17 cellular contexts compared by ENCODE assay signal in the genomic region with DNA sequence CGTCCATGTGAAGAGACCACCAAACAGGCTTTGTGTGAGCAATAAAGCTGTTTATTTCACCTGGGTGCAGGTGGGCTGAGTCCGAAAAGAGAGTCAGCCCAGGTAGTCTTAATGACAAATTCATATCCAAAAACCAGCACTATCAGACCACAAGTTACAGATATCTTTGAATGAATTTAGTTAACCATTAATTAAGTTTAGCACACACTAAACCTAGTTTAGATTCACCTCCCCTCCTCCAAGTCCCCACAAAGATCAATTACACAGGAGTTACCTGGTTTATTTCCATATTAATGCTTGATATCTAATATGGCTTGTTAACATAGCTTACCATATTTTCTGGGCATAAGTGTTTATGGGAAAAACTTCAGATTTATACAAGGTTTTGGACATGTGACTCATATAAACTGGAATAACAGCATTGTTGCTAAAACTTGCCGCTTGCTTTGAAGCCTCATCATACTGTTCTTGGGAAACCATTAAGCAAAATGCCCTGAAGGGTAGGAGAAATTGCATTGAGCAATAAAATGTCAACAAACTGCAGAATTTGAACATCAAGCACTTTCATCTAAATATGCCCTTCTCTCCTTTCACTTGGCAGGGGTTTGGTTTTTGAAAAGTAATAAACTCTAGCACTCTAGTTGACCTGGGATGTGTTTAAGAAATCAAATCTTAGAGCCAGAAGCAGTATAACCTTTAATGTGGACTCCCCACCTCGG.
DNase-seq lines count a peak whose midpoint lies in the region; ATAC-seq, FAIRE-seq and TF ChIP-seq lines count a peak whose summit lies in the region.
"Had no signal": no experiment of that assay in that cellular context is flagged by ENCODE, and none has a peak within 500 bp of the region (broad histone marks: within the 10 kb centered on the region; RNA-seq: fewer than 3 reads in every experiment).

No MANE protein-coding gene starts in this region.

- H3K27me3 ChIP-seq in kidney epithelial cell (ENCODE audit: control insufficient read depth, insufficient read depth, low read length) (no peaks in the 10 kb centered on the region), small intestine (ENCODE audit: control insufficient read depth in 2 of 2, insufficient read depth in 2 of 2, low read length in 2 of 2) (no peaks in the 10 kb centered on the region)

- no peak for TF ChIP-seq CTCF in kidney epithelial cell (IDR thresholded peaks at IDR 0.05; ENCODE audit: insufficient read depth, low read length, poor library complexity, severe bottlenecking)

- no peak for ATAC-seq in activated T-cell treated with anti-CD3 and anti-CD28 coated beads, Interleukin-2, amount 50 U/mL, for 72 hours (replicated peaks in 1 of 2)
- ATAC-seq: activated CD4-positive, alpha-beta T cell treated with anti-CD3 and anti-CD28 coated beads for 36 hours; T-helper 17 cell had no signal

- H3K9me3 Mint-ChIP-seq in activated T-cell treated with anti-CD3 and anti-CD28 coated beads, Interleukin-2, amount 50 U/mL, for 72 hours = no peaks in the 10 kb centered on the region
- H3K9me3 Mint-ChIP-seq: dendritic cell treated with granulocyte-macrophage colony-stimulating factor and Interleukin-4, amounts not matched to agents 40 ng/mL and 50 ng/mL, for 4 days; H9 had no signal

- H3K4me1 Mint-ChIP-seq in activated T-cell treated with anti-CD3 and anti-CD28 coated beads, Interleukin-2, amount 50 U/mL, for 72 hours (ENCODE audit: low read depth) = no peaks in the 10 kb centered on the region
- H3K4me1 Mint-ChIP-seq: activated CD4-positive, alpha-beta T cell treated with anti-CD3 and anti-CD28 coated beads for 36 hours; CD8-positive, alpha-beta memory T cell; T-helper 17 cell had no signal

- no peak overlapping the region for H3K27ac Mint-ChIP-seq in activated T-cell treated with anti-CD3 and anti-CD28 coated beads, Interleukin-2, amount 50 U/mL, for 72 hours
- H3K27ac Mint-ChIP-seq: activated CD4-positive, alpha-beta T cell treated with anti-CD3 and anti-CD28 coated beads for 36 hours; CD8-positive, alpha-beta memory T cell; dendritic cell treated with granulocyte-macrophage colony-stimulating factor and Interleukin-4, amounts not matched to agents 40 ng/mL and 50 ng/mL, for 4 days; T-helper 17 cell had no signal

- H3K9me3 ChIP-seq in small intestine (ENCODE audit: control insufficient read depth, low read depth) = no peaks in the 10 kb centered on the region

- H3K36me3 ChIP-seq in kidney epithelial cell (ENCODE audit: control insufficient read depth, insufficient read depth, low read length) (no peaks in the 10 kb centered on the region), small intestine (ENCODE audit: control insufficient read depth in 2 of 2, insufficient read depth in 2 of 2, low read length in 2 of 2) (no peaks in the 10 kb centered on the region)

- no peak for FAIRE-seq in small intestine (lab: Jason Lieb, UNC)
- FAIRE-seq: islet of Langerhans had no signal

- no peaks in the 10 kb centered on the region for H3K36me3 Mint-ChIP-seq in activated T-cell treated with anti-CD3 and anti-CD28 coated beads, Interleukin-2, amount 50 U/mL, for 72 hours (ENCODE audit: insufficient read depth in 2 of 2)
- H3K36me3 Mint-ChIP-seq: CD8-positive, alpha-beta memory T cell had no signal

- H3K27me3 Mint-ChIP-seq in activated T-cell treated with anti-CD3 and anti-CD28 coated beads, Interleukin-2, amount 50 U/mL, for 72 hours (ENCODE audit: low read depth) = no peaks in the 10 kb centered on the region
- H3K27me3 Mint-ChIP-seq: dendritic cell treated with granulocyte-macrophage colony-stimulating factor and Interleukin-4, amounts not matched to agents 40 ng/mL and 50 ng/mL, for 4 days; T-helper 17 cell had no signal

- H3K4me1 ChIP-seq in small intestine (ENCODE audit: control insufficient read depth in 2 of 2, insufficient read depth in 1 of 2, low read depth in 1 of 2, low read length in 1 of 2) = no peaks in the 10 kb centered on the region

- DNase-seq in HT-29 (ENCODE audit: low spot score) = peak; percentile 82
- DNase-seq in brain pericyte (ENCODE audit: low read depth, low spot score) = peak; percentile 54
- peak; percentile 16 for DNase-seq in kidney epithelial cell (ENCODE audit: low read depth)
- DNase-seq in small intestine = peak; percentile 44
- DNase-seq in activated T-cell treated with anti-CD3 and anti-CD28 coated beads, Interleukin-2, amount 50 U/mL, for 72 hours = no peak
- DNase-seq in NCI-H524 treated with DMSO at 0.1 percent for 48 hours (lab: John Stamatoyannopoulos, UW) = no peak
- DNase-seq in stimulated activated CD4-positive, alpha-beta T cell treated with anti-CD3 and anti-CD28 coated beads, Interleukin-4, amount 100 ng/mL, for 24 hours = no peak
- DNase-seq: activated CD4-positive, alpha-beta T cell treated with anti-CD3 and anti-CD28 coated beads for 36 hours; activated T-cell treated with anti-CD3 and anti-CD28 coated beads, Interleukin-2, amount 50 U/mL, for 48 hours; amygdala; CD8-positive, alpha-beta memory T cell; H9; NCI-H1105; NCI-H510A; T-helper 17 cell had no signal

- 10 to 59% (median 26%) methylated on average over 3 to 4 of the region's 4 CpGs for WGBS in small intestine, 3 donors

- H3K4me3 Mint-ChIP-seq in activated T-cell treated with anti-CD3 and anti-CD28 coated beads, Interleukin-2, amount 50 U/mL, for 72 hours = no peak overlapping the region
- H3K4me3 Mint-ChIP-seq: activated CD4-positive, alpha-beta T cell treated with anti-CD3 and anti-CD28 coated beads for 36 hours; CD8-positive, alpha-beta memory T cell; dendritic cell treated with granulocyte-macrophage colony-stimulating factor and Interleukin-4, amounts not matched to agents 40 ng/mL and 50 ng/mL, for 4 days; H9; T-helper 17 cell had no signal

- H3K27ac ChIP-seq in small intestine (ENCODE audit: low read depth in 1 of 2, low read length in 1 of 2) = no peak overlapping the region

- no peak overlapping the region for H3K4me3 ChIP-seq in kidney epithelial cell (ENCODE audit: low read depth, low read length)
- H3K4me3 ChIP-seq in small intestine (ENCODE audit: low read depth in 1 of 2, low read length in 2 of 2) = peak overlapping the region in 1 of 2 donors; percentile 31

Comparison
In these comparisons a context has a peak if more than half of its experiments do, and no peak if none do; other contexts are left out.
1. DNase-seq: peak in HT-29 (single experiment), brain pericyte (single experiment), kidney epithelial cell (single experiment) and small intestine (single experiment); none in activated T-cell treated with anti-CD3 and anti-CD28 coated beads, Interleukin-2, amount 50 U/mL, for 72 hours (0 of 2), NCI-H524 treated with DMSO at 0.1 percent for 48 hours (single experiment) and stimulated activated CD4-positive, alpha-beta T cell treated with anti-CD3 and anti-CD28 coated beads, Interleukin-4, amount 100 ng/mL, for 24 hours (single experiment).